Comparison of ENCODE assay signal across 8 cellular contexts in genomic region chr4:22515145-22515887, GRCh38. TPM values are rescaled to one million over a fixed set of nuclear protein-coding genes. Genes with fewer than 3 reads are reported as not detected.
DNase-seq lines count a peak whose midpoint lies in the region; ATAC-seq and TF ChIP-seq lines count a peak whose summit lies in the region.

No MANE protein-coding gene starts in this region.

- POLR2A ChIA-PET in HEK293T (lab: Yijun Ruan, JAX), result interaction anchor here (0.6 to 1.5 kb wide), 6 partner anchors 8 to 34 kb away, joined by 3 to 7 read pairs (median 4); no protein-coding TSS in a partner anchor

- H3K36me3 ChIP-seq in fibroblast of lung (ENCODE audit: control insufficient read depth, insufficient read depth, low read length) (no peaks in the 10 kb centered on the region), muscle layer of duodenum (ENCODE audit: control insufficient read depth in 1 of 2, insufficient read depth in 2 of 2, low read length in 2 of 2) (peaks cover 0 to 3% of the 10 kb centered on the region in 2 donors), stomach (no peaks in the 10 kb centered on the region)

- H3K9me3 ChIP-seq in fibroblast of lung (ENCODE audit: control insufficient read depth, insufficient read depth, low read depth, low read length) (no peaks in the 10 kb centered on the region), muscle layer of duodenum (ENCODE audit: control insufficient read depth in 1 of 2, low read length in 2 of 2) (no peaks in the 10 kb centered on the region), stomach (no peaks in the 10 kb centered on the region)

- H3K9ac ChIP-seq in fibroblast of lung (ENCODE audit: insufficient read depth, low read length), result peak overlapping the region; percentile 62

- H3K27ac ChIP-seq in fibroblast of lung (ENCODE audit: insufficient read depth, low read length) (peak overlapping the region; percentile 75), muscle layer of duodenum (ENCODE audit: low read length) (peak overlapping the region; percentile 40), stomach (peak overlapping the region; percentile 83 to 93 (median 87))

- H3K4me1 ChIP-seq in fibroblast of lung (ENCODE audit: control insufficient read depth, extremely low read depth, insufficient read depth, low read length) (peaks cover 4% of the 10 kb centered on the region), muscle layer of duodenum (ENCODE audit: control insufficient read depth in 1 of 2, insufficient read depth in 2 of 2, low read length in 2 of 2) (peaks cover 0 to 15% of the 10 kb centered on the region in 2 donors), stomach (peaks cover 1 to 45% (median 20%) of the 10 kb centered on the region in 4 donors)

- no peaks in the 10 kb centered on the region for H4K20me1 ChIP-seq in fibroblast of lung (ENCODE audit: control insufficient read depth, extremely low read depth, insufficient read depth, low read length)

- no peak for ATAC-seq in GM18873 (IDR thresholded peaks at IDR 0.05; ENCODE audit: low FRiP score, unreplicated experiment)

- peak; percentile 60 for DNase-seq in DMS53 treated with DMSO at 0.1 percent for 48 hours (lab: John Stamatoyannopoulos, UW; ENCODE audit: unreplicated experiment)
- DNase-seq in HEK293T (ENCODE audit: extremely low spot score), result peak; percentile 36
- peak; percentile 46 for DNase-seq in NCI-H2196 (lab: John Stamatoyannopoulos, UW; ENCODE audit: unreplicated experiment)
- peak; percentile 6 to 14 (median 7) for DNase-seq in activated CD8-positive, alpha-beta memory T cell treated with anti-CD3 and anti-CD28 coated beads for 48 hours (ENCODE audit: low read depth in 2 of 3, low spot score in 2 of 3)
- DNase-seq in fibroblast of lung (ENCODE audit: low read depth in 2 of 2), result peak; percentile 78 to 81
- peak; percentile 77 for DNase-seq in stomach

- intact Hi-C loops in stomach (cut with DNase I; ENCODE audit: low total_unique reads), result no loop called here

- H3K4me3 ChIP-seq in fibroblast of lung (replicated peaks in 1 of 4; ENCODE audit: control extremely low read depth in 1 of 4, insufficient read depth in 1 of 4, low read depth in 3 of 4, low read length in 4 of 4) (peak overlapping the region; percentile 57 to 85 (median 70)), muscle layer of duodenum (ENCODE audit: low read depth in 1 of 2, low read length in 2 of 2) (peak overlapping the region; percentile 88 to 91), stomach (peak overlapping the region; percentile 51 to 67 (median 62))

- CTCF ChIA-PET in HEK293T (lab: Yijun Ruan, JAX), result no interaction called here

- H2AFZ ChIP-seq in fibroblast of lung (ENCODE audit: low read length), result peak overlapping the region; percentile 6

- peaks cover 22% of the 10 kb centered on the region for H3K79me2 ChIP-seq in fibroblast of lung (ENCODE audit: control insufficient read depth, insufficient read depth, low read length)

- H3K4me2 ChIP-seq in fibroblast of lung (ENCODE audit: extremely low read depth, insufficient read depth, low read length), result peak overlapping the region; percentile 96

- no peak for TF ChIP-seq EP300 in stomach (IDR thresholded peaks at IDR 0.05)

- H3K27me3 ChIP-seq in fibroblast of lung (ENCODE audit: control insufficient read depth, insufficient read depth, low read length), result no peaks in the 10 kb centered on the region
- no peaks in the 10 kb centered on the region for H3K27me3 ChIP-seq in muscle layer of duodenum (ENCODE audit: low read depth, low read length)
- peaks cover 0 to 6% (median 0%) of the 10 kb centered on the region in 3 donors for H3K27me3 ChIP-seq in stomach

- peak in 1 of 4 donors; percentile 34 for TF ChIP-seq POLR2A in stomach (IDR thresholded peaks at IDR 0.05)

- WGBS in stomach, 5 donors, result 0 to 1% (median 1%) methylated on average over 11 to 80 of the region's 80 CpGs

- TF ChIP-seq CTCF in fibroblast of lung (conservative IDR thresholded peaks at IDR 0.05 in 1 of 2, IDR thresholded peaks at IDR 0.05 in 1 of 2; ENCODE audit: low read depth in 1 of 2, low read length in 2 of 2) (no peak), stomach (IDR thresholded peaks at IDR 0.05) (peak in 1 of 7 experiments; percentile 33)

TF ChIP-seq in HEK293T, 16 proteins besides CTCF, POLR2A, EP300 and RAD21:
- TF ChIP-seq BHLHE40 (IDR thresholded peaks at IDR 0.05; ENCODE audit: borderline replicate concordance) (no peak), FOXA1 (IDR thresholded peaks at IDR 0.05) (no peak), FOXK2 (IDR thresholded peaks at IDR 0.05) (no peak), LEF1 (IDR thresholded peaks at IDR 0.05; ENCODE audit: borderline replicate concordance) (no peak), L3MBTL2 (conservative IDR thresholded peaks at IDR 0.05) (peak; percentile 72)

RNA-seq across cellular contexts. Expression of gene ADGRA3, which starts 0.6 kb away (rescaled TPM):
- 15.2 and 25.2 TPM in 2 replicates for total RNA-seq in fibroblast of lung
- polyA plus RNA-seq in fibroblast of lung, result 13.0 and 15.8 TPM in 2 replicates
- 11.7 and 14.3 TPM in 2 replicates for polyA plus RNA-seq in fibroblast of lung (2012)
- polyA minus RNA-seq in fibroblast of lung (ENCODE audit: low replicate concordance), result 60.1 and 72.8 TPM in 2 replicates
- 10 to 100 TPM; 20.4 to 87.5 (median 46.9) TPM for total RNA-seq in stomach
- 1 to 10 TPM; 4.7 to 7.9 (median 6.9) TPM for polyA plus RNA-seq in stomach

Comparison
In these comparisons a context has a peak if more than half of its experiments do, and no peak if none do; other contexts are left out.
1. DNase-seq: peak in every context shown above with its lines; median percentile 80 in fibroblast of lung; 77 in stomach; 60 in DMS53 treated with DMSO at 0.1 percent for 48 hours; 46 in NCI-H2196; 36 in HEK293T; 7 in activated CD8-positive, alpha-beta memory T cell treated with anti-CD3 and anti-CD28 coated beads for 48 hours.